13 cellular contexts compared by ENCODE assay signal in the genomic region with DNA sequence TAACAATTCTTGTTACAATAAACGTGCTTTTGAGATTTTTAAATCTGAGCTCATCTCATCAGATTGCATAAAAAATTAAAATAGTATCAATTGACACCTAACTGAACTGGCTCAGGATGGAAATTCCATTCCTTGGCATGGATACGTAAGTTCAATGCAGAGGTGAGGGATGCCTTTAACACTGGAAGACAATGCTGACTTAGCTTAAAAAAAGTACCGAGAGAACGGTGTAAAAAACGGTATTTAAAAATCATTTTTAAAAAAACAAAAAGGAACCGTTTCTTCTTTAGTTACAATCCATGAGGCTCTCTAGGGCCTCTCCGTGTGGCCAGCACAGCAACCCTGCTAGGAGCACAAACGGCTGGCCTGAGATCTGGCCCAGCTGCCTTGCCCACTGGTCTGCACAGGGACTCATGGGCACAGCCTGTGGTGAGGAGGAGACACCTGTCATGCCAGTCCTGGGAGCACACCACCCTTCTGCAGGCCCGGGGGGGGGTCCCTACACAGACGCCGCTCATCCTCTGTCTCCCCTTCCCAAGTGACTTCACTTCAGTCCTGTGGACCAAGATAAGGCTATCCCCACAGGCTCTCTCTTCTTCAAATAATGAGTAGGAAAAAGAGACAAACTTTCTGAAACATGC.
"Had no signal": no experiment of that assay in that cellular context is flagged by ENCODE, and none has a peak within 500 bp of the region (broad histone marks: within the 10 kb centered on the region; RNA-seq: fewer than 3 reads in every experiment).

No MANE protein-coding gene starts in this region.

- H3K4me1 ChIP-seq: gastroesophageal sphincter, prostate gland, right lobe of liver had no signal

- H3K27ac ChIP-seq: gastroesophageal sphincter, prostate gland, right lobe of liver had no signal

- FAIRE-seq: colon had no signal

- DNase-seq: activated CD4-positive, alpha-beta T cell treated with anti-CD3 and anti-CD28 coated beads, Interleukin-2, amount 50 U/mL, for 48 hours; activated naive CD4-positive, alpha-beta T cell; left colon; natural killer cell; occipital lobe; right lobe of liver; stimulated activated naive CD8-positive, alpha-beta T cell treated with anti-CD3 and anti-CD28 coated beads, Interleukin-15, amount 100 ng/mL, for 72 hours; T-helper 9 cell had no signal

- H3K27me3 Mint-ChIP-seq: stimulated activated naive CD8-positive, alpha-beta T cell treated with anti-CD3 and anti-CD28 coated beads, Interleukin-15, amount 100 ng/mL, for 72 hours; type B pancreatic cell had no signal

- H3K9me3 ChIP-seq: gastroesophageal sphincter, prostate gland, right lobe of liver had no signal

- H3K27me3 ChIP-seq: gastroesophageal sphincter, right lobe of liver had no signal

- ATAC-seq: activated CD4-positive, CD25-positive, alpha-beta regulatory T cell treated with anti-CD3 and anti-CD28 coated beads, Interleukin-2, amount 50 U/mL, for 24 hours; gastroesophageal sphincter; left colon; natural killer cell; stimulated activated naive CD8-positive, alpha-beta T cell treated with anti-CD3 and anti-CD28 coated beads, Interleukin-15, amount 100 ng/mL, for 72 hours had no signal

- H3K9me3 Mint-ChIP-seq: natural killer cell; stimulated activated naive CD8-positive, alpha-beta T cell treated with anti-CD3 and anti-CD28 coated beads, Interleukin-15, amount 100 ng/mL, for 72 hours; type B pancreatic cell had no signal

- H3K4me3 ChIP-seq: gastroesophageal sphincter, prostate gland, right lobe of liver had no signal

- H3K4me3 Mint-ChIP-seq: natural killer cell; stimulated activated naive CD8-positive, alpha-beta T cell treated with anti-CD3 and anti-CD28 coated beads, Interleukin-15, amount 100 ng/mL, for 72 hours; type B pancreatic cell had no signal

- H3K27ac Mint-ChIP-seq: natural killer cell had no signal
